ENCODE assay signal across 27 cellular contexts in genomic region chr3:135163701-135164100, GRCh38.
"Had no signal": no experiment of that assay in that cellular context is flagged by ENCODE, and none has a peak within 500 bp of the region (broad histone marks: within the 10 kb centered on the region; RNA-seq: fewer than 3 reads in every experiment).

No MANE protein-coding gene starts in this region.

- H3K36me3 ChIP-seq: colonic mucosa, esophagus squamous epithelium, gastrocnemius medialis, heart left ventricle, heart right ventricle had no signal

- H3K27me3 ChIP-seq: colonic mucosa, dorsolateral prefrontal cortex, esophagus muscularis mucosa, foreskin keratinocyte, gastrocnemius medialis, gastroesophageal sphincter, heart left ventricle, heart right ventricle had no signal

- H3K9me3 ChIP-seq: colonic mucosa, esophagus muscularis mucosa, esophagus squamous epithelium, gastrocnemius medialis, gastroesophageal sphincter, heart left ventricle, heart right ventricle had no signal

- ATAC-seq: effector memory CD8-positive, alpha-beta T cell; esophagus mucosa; foreskin keratinocyte; gastrocnemius medialis; gastroesophageal sphincter; heart left ventricle; heart right ventricle had no signal

- DNase-seq: colonic mucosa; cortex of kidney; dermis blood vessel endothelial cell; dorsolateral prefrontal cortex; effector CD4-positive, alpha-beta T cell; effector CD8-positive, alpha-beta T cell; effector memory CD4-positive, alpha-beta T cell; effector memory CD8-positive, alpha-beta T cell; endodermal cell; erythroblast; esophagus squamous epithelium; foreskin fibroblast; foreskin keratinocyte; foreskin melanocyte; gastrocnemius medialis; glutamatergic neuron; heart left ventricle; heart right ventricle had no signal

- H3K27ac ChIP-seq: colonic mucosa, coronary artery, dorsolateral prefrontal cortex, epithelial cell of prostate, esophagus muscularis mucosa, esophagus squamous epithelium, foreskin keratinocyte, gastrocnemius medialis, gastroesophageal sphincter, heart left ventricle, heart right ventricle had no signal

- H3K4me3 ChIP-seq: colonic mucosa, coronary artery, dorsolateral prefrontal cortex, esophagus muscularis mucosa, esophagus squamous epithelium, gastrocnemius medialis, gastroesophageal sphincter, heart left ventricle, heart right ventricle had no signal

- H3K4me1 ChIP-seq: colonic mucosa, esophagus muscularis mucosa, esophagus squamous epithelium, foreskin keratinocyte, gastroesophageal sphincter, heart left ventricle, heart right ventricle had no signal

- FAIRE-seq: colon, endometrium, endothelial cell of umbilical vein, frontal cortex had no signal
